ENCODE assay signal across 8 cellular contexts in the genomic region with DNA sequence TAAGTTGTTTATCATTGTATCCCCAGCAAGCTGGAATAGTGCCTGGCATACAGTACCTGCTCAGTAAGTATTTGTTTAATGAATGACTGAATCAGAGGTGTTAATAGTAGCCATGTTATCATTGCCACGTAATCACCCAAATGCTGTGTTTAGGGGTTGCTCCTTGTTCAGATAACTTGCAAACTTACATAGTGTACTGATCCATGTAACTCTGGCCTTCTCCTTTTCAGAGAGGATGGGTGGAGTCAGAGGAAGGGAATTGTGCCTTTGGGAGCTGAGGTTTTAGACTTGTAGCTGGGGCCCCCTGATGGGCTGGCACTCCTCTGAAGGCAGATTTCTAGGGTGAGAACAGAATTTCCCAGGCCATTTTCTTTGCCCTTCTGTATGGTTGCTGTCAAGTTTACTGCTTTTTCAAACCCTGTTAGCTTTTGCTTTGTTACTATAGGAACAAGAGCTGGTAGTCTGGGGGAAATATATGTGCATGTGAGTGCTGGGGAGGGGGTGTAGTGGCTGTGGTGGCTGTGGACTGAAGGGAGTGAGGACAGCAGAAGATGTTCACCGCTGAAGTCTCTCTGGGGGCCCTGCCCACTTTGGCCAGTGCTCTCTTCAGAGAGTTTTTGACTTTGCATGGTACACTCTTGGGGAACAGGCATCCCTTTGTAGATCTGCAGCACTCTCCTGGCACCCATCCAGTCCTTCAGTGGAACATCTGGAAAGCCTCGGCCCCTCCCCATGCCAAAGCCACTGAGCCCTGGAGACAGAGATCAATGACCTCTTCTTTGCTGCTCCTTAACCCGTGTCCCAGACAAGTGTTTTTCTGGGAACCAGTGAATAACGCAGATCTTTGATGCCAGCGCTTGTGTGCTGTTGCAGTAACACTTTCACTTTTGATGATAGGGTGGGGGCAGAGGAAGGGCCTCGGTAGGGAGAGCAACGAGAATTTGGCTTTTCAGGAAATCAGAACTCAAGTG.
DNase-seq lines count a peak whose midpoint lies in the region; ATAC-seq and TF ChIP-seq lines count a peak whose summit lies in the region.

No MANE protein-coding gene starts in this region.

- peak; percentile 60 for ATAC-seq in GM21447 (IDR thresholded peaks at IDR 0.05; ENCODE audit: unreplicated experiment)

- peaks cover 6% of the 10 kb centered on the region for H3K9me3 Mint-ChIP-seq in nephron progenitor cell

- peaks cover 16% of the 10 kb centered on the region for H3K27me3 Mint-ChIP-seq in nephron progenitor cell (ENCODE audit: low read depth, poor library complexity)

- H3K36me3 Mint-ChIP-seq in nephron progenitor cell (ENCODE audit: low read depth) = no peaks in the 10 kb centered on the region

- CTCF ChIA-PET in AG04449 (lab: Yijun Ruan, JAX) = interaction anchor here (0.7 to 0.9 kb wide), 3 partner anchors 68 to 208 kb away, joined by 3 to 4 read pairs (median 3); no protein-coding TSS in a partner anchor

- H3K4me3 ChIP-seq in AG04449 (ENCODE audit: low read depth, low read length) = peak overlapping the region; percentile 39

- POLR2A ChIA-PET in AG04449 (lab: Yijun Ruan, JAX) = no interaction called here

- TF ChIP-seq CTCF in AG04449 (IDR thresholded peaks at IDR 0.05; ENCODE audit: insufficient read depth, low read length, missing control alignments) (peak; percentile 4), nephron progenitor cell (IDR thresholded peaks at IDR 0.05) (no peak), GM13977 (IDR thresholded peaks at IDR 0.05; ENCODE audit: extremely low read depth, insufficient read depth, missing control alignments) (no peak)

- in situ Hi-C loops in GM13977 (cut with MboI; ENCODE audit: low pct_unique_long_range_greater_than_20kb, low sequenced_read_pairs, unreplicated experiment) = no loop called here

- H3K4me3 Mint-ChIP-seq in nephron progenitor cell = peak overlapping the region; percentile 36

- H3K27ac Mint-ChIP-seq in nephron progenitor cell = peak overlapping the region; percentile 85

- H3K4me1 Mint-ChIP-seq in nephron progenitor cell = peaks cover 52% of the 10 kb centered on the region

- DNase-seq in AG04449 (ENCODE audit: low read depth, low spot score) = no peak
- DNase-seq in activated CD4-positive, alpha-beta T cell treated with anti-CD3 and anti-CD28 coated beads for 48 hours = peak; percentile 19
- peak; percentile 76 for DNase-seq in fibroblast of gingiva (ENCODE audit: low read depth)
- DNase-seq in nephron progenitor cell = peak; percentile 23
- DNase-seq in GM13977 (ENCODE audit: low spot score) = no peak
- DNase-seq in DMS53 treated with DMSO at 0.1 percent for 48 hours (lab: John Stamatoyannopoulos, UW; ENCODE audit: unreplicated experiment) = no peak
- DNase-seq in H4 (ENCODE audit: low spot score) = no peak

Comparison
In these comparisons a context has a peak if more than half of its experiments do, and no peak if none do; other contexts are left out.
1. DNase-seq: peak in activated CD4-positive, alpha-beta T cell treated with anti-CD3 and anti-CD28 coated beads for 48 hours (single experiment), fibroblast of gingiva (single experiment) and nephron progenitor cell (single experiment); none in AG04449 (single experiment), GM13977 (single experiment), DMS53 treated with DMSO at 0.1 percent for 48 hours (single experiment) and H4 (single experiment).